In the genomic region with DNA sequence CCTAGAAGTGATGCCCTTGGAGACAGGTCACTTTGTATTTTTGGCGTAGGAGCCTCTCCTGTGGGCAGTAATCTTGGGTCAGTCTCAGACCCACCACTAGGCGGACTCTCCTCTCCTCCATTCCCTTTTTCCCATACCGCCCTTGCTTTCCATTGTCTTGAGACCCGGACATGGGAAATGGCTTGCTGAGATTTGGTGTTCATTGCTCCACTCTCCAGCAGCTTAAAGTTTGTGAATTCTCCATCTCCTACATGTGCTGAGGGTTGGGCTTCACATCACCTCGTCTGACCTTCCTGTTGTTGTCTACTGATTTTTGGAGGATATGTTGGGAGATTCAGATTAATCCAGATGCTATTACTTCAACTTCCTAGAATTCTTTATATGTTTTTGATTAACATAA, we compare ENCODE assay signal across 11 cellular contexts.
DNase-seq lines count a peak whose midpoint lies in the region; ATAC-seq and TF ChIP-seq lines count a peak whose summit lies in the region.
"Had no signal": no experiment of that assay in that cellular context is flagged by ENCODE, and none has a peak within 500 bp of the region (broad histone marks: within the 10 kb centered on the region; RNA-seq: fewer than 3 reads in every experiment).

No MANE protein-coding gene starts in this region.

- H3K27ac Mint-ChIP-seq in activated naive CD8-positive, alpha-beta T cell treated with anti-CD3 and anti-CD28 coated beads, Interleukin-2, amount 50 U/mL, for 24 hours = no peak overlapping the region
- H3K27ac Mint-ChIP-seq in activated naive CD4-positive, alpha-beta T cell treated with anti-CD3 and anti-CD28 coated beads for 36 hours = no peak overlapping the region

- no peaks in the 10 kb centered on the region for H3K4me1 ChIP-seq in mesenchymal stem cell (ENCODE audit: control insufficient read depth, insufficient read depth, low read depth, low read length)
- H3K4me1 ChIP-seq in vagina = no peaks in the 10 kb centered on the region

- no peak overlapping the region for H3K14ac ChIP-seq in mesenchymal stem cell (ENCODE audit: low read length in 2 of 2)

- ATAC-seq in omental fat pad (ENCODE audit: low FRiP score) = no peak
- no peak for ATAC-seq in activated naive CD8-positive, alpha-beta T cell treated with anti-CD3 and anti-CD28 coated beads, Interleukin-2, amount 50 U/mL, for 24 hours

- no peak overlapping the region for H3K23ac ChIP-seq in mesenchymal stem cell (ENCODE audit: low read length in 2 of 2)

- H4K8ac ChIP-seq in mesenchymal stem cell (ENCODE audit: low read length) = no peak overlapping the region

- TF ChIP-seq CTCF in astrocyte of the spinal cord (IDR thresholded peaks at IDR 0.05; ENCODE audit: low read depth, low read length) = peak; percentile 53
- TF ChIP-seq CTCF in omental fat pad (IDR thresholded peaks at IDR 0.05) = no peak
- no peak for TF ChIP-seq CTCF in vagina (IDR thresholded peaks at IDR 0.05)

- intact Hi-C loops in vagina (cut with DNase I) = no loop called here
- intact Hi-C loops in activated naive CD4-positive, alpha-beta T cell treated with anti-CD3 and anti-CD28 coated beads for 36 hours (cut with micrococcal nuclease) = no loop called here

- no peak overlapping the region for H2BK12ac ChIP-seq in mesenchymal stem cell (ENCODE audit: low read length in 2 of 2)

- H3K4me3 Mint-ChIP-seq in activated naive CD8-positive, alpha-beta T cell treated with anti-CD3 and anti-CD28 coated beads, Interleukin-2, amount 50 U/mL, for 24 hours = no peak overlapping the region
- H3K4me3 Mint-ChIP-seq in activated naive CD4-positive, alpha-beta T cell treated with anti-CD3 and anti-CD28 coated beads for 36 hours = no peak overlapping the region

- H2BK15ac ChIP-seq in mesenchymal stem cell (ENCODE audit: low read depth, poor library complexity, severe bottlenecking) = no peak overlapping the region

- no peaks in the 10 kb centered on the region for H3K4me1 Mint-ChIP-seq in activated naive CD8-positive, alpha-beta T cell treated with anti-CD3 and anti-CD28 coated beads, Interleukin-2, amount 50 U/mL, for 24 hours
- no peaks in the 10 kb centered on the region for H3K4me1 Mint-ChIP-seq in activated naive CD4-positive, alpha-beta T cell treated with anti-CD3 and anti-CD28 coated beads for 36 hours (ENCODE audit: low read depth)

- H2AK5ac ChIP-seq in mesenchymal stem cell (ENCODE audit: low read length, severe bottlenecking) = no peak overlapping the region

- no peak overlapping the region for H2AFZ ChIP-seq in mesenchymal stem cell (ENCODE audit: low read depth, low read length)

- H3K27me3 ChIP-seq in mesenchymal stem cell (ENCODE audit: control insufficient read depth in 1 of 2, insufficient read depth in 1 of 2, low read length in 2 of 2) (peaks cover 4 to 9% of the 10 kb centered on the region in 2 experiments), vagina (no peaks in the 10 kb centered on the region)
- H3K27me3 ChIP-seq: neutrophil had no signal

- H3K36me3 ChIP-seq in mesenchymal stem cell (ENCODE audit: control insufficient read depth in 1 of 2, insufficient read depth in 2 of 2, low read depth in 1 of 2, low read length in 2 of 2) (no peaks in the 10 kb centered on the region), vagina (no peaks in the 10 kb centered on the region)
- H3K36me3 ChIP-seq: neutrophil had no signal

- DNase-seq in Caki2 (ENCODE audit: low read depth) (peak; percentile 6), HPDE6-E6E7 (ENCODE audit: extremely low spot score) (peak; percentile 13), astrocyte of the spinal cord (ENCODE audit: low read depth, low spot score) (no peak), mesenchymal stem cell (peak; percentile 3), omental fat pad (ENCODE audit: low spot score) (no peak), vagina (ENCODE audit: extremely low spot score in 2 of 2) (no peak)
- no peak for DNase-seq in activated naive CD8-positive, alpha-beta T cell treated with anti-CD3 and anti-CD28 coated beads, Interleukin-2, amount 50 U/mL, for 24 hours
- DNase-seq in activated naive CD4-positive, alpha-beta T cell treated with anti-CD3 and anti-CD28 coated beads for 36 hours = no peak
- DNase-seq: activated CD8-positive, alpha-beta memory T cell treated with anti-CD3 and anti-CD28 coated beads, Interleukin-2, amount 50 U/mL, for 4 hours; NK-92 treated with Interleukin-12 subunit alpha and Interleukin-12 subunit beta, amount 100 ng/mL, for 24 hours had no signal

- H3K9ac ChIP-seq in mesenchymal stem cell (ENCODE audit: low read length) = no peak overlapping the region

- in situ Hi-C loops in Caki2 (cut with HindIII; ENCODE audit: low pct_unique_long_range_greater_than_20kb, low sequenced_read_pairs) = no loop called here
- in situ Hi-C loops in astrocyte of the spinal cord (cut with HindIII; ENCODE audit: low sequenced_read_pairs) = no loop called here

- no peak overlapping the region for H3K18ac ChIP-seq in mesenchymal stem cell (ENCODE audit: low read depth in 1 of 2, low read length in 2 of 2)

- H2BK120ac ChIP-seq in mesenchymal stem cell (ENCODE audit: low read depth, low read length) = no peak overlapping the region

- H3K27me3 Mint-ChIP-seq in activated naive CD8-positive, alpha-beta T cell treated with anti-CD3 and anti-CD28 coated beads, Interleukin-2, amount 50 U/mL, for 24 hours = peaks cover 5% of the 10 kb centered on the region
- H3K27me3 Mint-ChIP-seq in activated naive CD4-positive, alpha-beta T cell treated with anti-CD3 and anti-CD28 coated beads for 36 hours (ENCODE audit: low read depth) = no peaks in the 10 kb centered on the region

- no peaks in the 10 kb centered on the region for H3K79me1 ChIP-seq in mesenchymal stem cell (replicated peaks; ENCODE audit: low read length, poor library complexity, severe bottlenecking)

- no peak overlapping the region for H2BK5ac ChIP-seq in mesenchymal stem cell (ENCODE audit: low read depth, low read length, poor library complexity, severe bottlenecking)

- CTCF ChIA-PET in activated naive CD4-positive, alpha-beta T cell treated with anti-CD3 and anti-CD28 coated beads for 36 hours (lab: Charles Lee) = interaction anchor here (1.2 kb wide), 1 partner anchor 36 kb away, joined by 3 read pairs; no protein-coding TSS in a partner anchor

- H3K36me3 Mint-ChIP-seq in activated naive CD8-positive, alpha-beta T cell treated with anti-CD3 and anti-CD28 coated beads, Interleukin-2, amount 50 U/mL, for 24 hours (ENCODE audit: low read depth) = no peaks in the 10 kb centered on the region
- no peaks in the 10 kb centered on the region for H3K36me3 Mint-ChIP-seq in activated naive CD4-positive, alpha-beta T cell treated with anti-CD3 and anti-CD28 coated beads for 36 hours (ENCODE audit: low read depth)

- H3K9me3 Mint-ChIP-seq in activated naive CD8-positive, alpha-beta T cell treated with anti-CD3 and anti-CD28 coated beads, Interleukin-2, amount 50 U/mL, for 24 hours = no peaks in the 10 kb centered on the region
- no peaks in the 10 kb centered on the region for H3K9me3 Mint-ChIP-seq in activated naive CD4-positive, alpha-beta T cell treated with anti-CD3 and anti-CD28 coated beads for 36 hours

- no peak overlapping the region for H3K4me2 ChIP-seq in mesenchymal stem cell (ENCODE audit: low read length, poor library complexity, severe bottlenecking)

- H3K27ac ChIP-seq in mesenchymal stem cell (ENCODE audit: low read length, poor library complexity, severe bottlenecking) (no peak overlapping the region), vagina (no peak overlapping the region)
- H3K27ac ChIP-seq: neutrophil had no signal

- WGBS in mesenchymal stem cell = 49% methylated on average over 4 of the region's 5 CpGs

- no peak overlapping the region for H4K91ac ChIP-seq in mesenchymal stem cell (ENCODE audit: low read length)

- no peak overlapping the region for H3K4ac ChIP-seq in mesenchymal stem cell (ENCODE audit: low read depth in 1 of 2, low read length in 2 of 2)

- H3K9me3 ChIP-seq in mesenchymal stem cell (ENCODE audit: control insufficient read depth, low read length) = no peaks in the 10 kb centered on the region
- H3K9me3 ChIP-seq in vagina = no peaks in the 10 kb centered on the region
- H3K9me3 ChIP-seq: neutrophil had no signal

- H3K4me3 ChIP-seq in astrocyte of the spinal cord (ENCODE audit: low read depth, low read length) = no peak overlapping the region
- no peak overlapping the region for H3K4me3 ChIP-seq in mesenchymal stem cell (ENCODE audit: insufficient read depth in 1 of 2, low read depth in 1 of 2, low read length in 2 of 2)
- no peak overlapping the region for H3K4me3 ChIP-seq in vagina

- TF ChIP-seq POLR2A in vagina (IDR thresholded peaks at IDR 0.05) = no peak

Comparison
In these comparisons a context has a peak if more than half of its experiments do, and no peak if none do; other contexts are left out.
1. DNase-seq: peak in Caki2 (single experiment), HPDE6-E6E7 (single experiment) and mesenchymal stem cell (single experiment); none in astrocyte of the spinal cord (single experiment), omental fat pad (single experiment), vagina (0 of 2), activated naive CD8-positive, alpha-beta T cell treated with anti-CD3 and anti-CD28 coated beads, Interleukin-2, amount 50 U/mL, for 24 hours (single experiment) and activated naive CD4-positive, alpha-beta T cell treated with anti-CD3 and anti-CD28 coated beads for 36 hours (single experiment).